In genomic region chr1:192538407-192539311, GRCh38 we compare ENCODE assay signal across 9 cellular contexts. TPM values are rescaled to one million over a fixed set of nuclear protein-coding genes. Genes with fewer than 3 reads are reported as not detected.
A peak's percentile ranks its signal among the peaks of the same experiment; 100 is the strongest.
DNase-seq lines count a peak whose midpoint lies in the region; ATAC-seq, FAIRE-seq and TF ChIP-seq lines count a peak whose summit lies in the region.
"Had no signal": no experiment of that assay in that cellular context is flagged by ENCODE, and none has a peak within 500 bp of the region (broad histone marks: within the 10 kb centered on the region; RNA-seq: fewer than 3 reads in every experiment).

No MANE protein-coding gene starts in this region.

- peak; percentile 94 for FAIRE-seq in GM12892 (lab: Jason Lieb, UNC)

- no peak for DNase-seq in GM12892 (ENCODE audit: insufficient read length)
- no peak for DNase-seq in prostate gland (ENCODE audit: low spot score)
- no peak for DNase-seq in NCI-H1092 treated with DMSO at 0.1 percent for 48 hours (lab: John Stamatoyannopoulos, UW)
- no peak for DNase-seq in activated CD8-positive, alpha-beta memory T cell treated with anti-CD3 and anti-CD28 coated beads, Interleukin-2, amount 50 U/mL, for 4 hours
- no peak for DNase-seq in effector CD8-positive, alpha-beta T cell (lab: John Stamatoyannopoulos, UW)

- no peaks in the 10 kb centered on the region for H3K27me3 ChIP-seq in prostate gland (replicated peaks; ENCODE audit: insufficient read depth)

- H3K36me3 ChIP-seq in prostate gland, result no peaks in the 10 kb centered on the region

- peak overlapping the region; percentile 14 to 45 (median 36) for H3K4me3 Mint-ChIP-seq in IgD-negative memory B cell

- no peak for TF ChIP-seq POLR2A in GM12892 (IDR thresholded peaks at IDR 0.05; ENCODE audit: low read depth, low read length)
- TF ChIP-seq POLR2A in prostate gland (IDR thresholded peaks at IDR 0.05), result no peak

- TF ChIP-seq CTCF in prostate gland (IDR thresholded peaks at IDR 0.05), result no peak

- peak overlapping the region; percentile 74 to 89 (median 89) for H3K27ac Mint-ChIP-seq in IgD-negative memory B cell

- peaks cover 0 to 2% (median 0%) of the 10 kb centered on the region in 3 donors for H3K9me3 Mint-ChIP-seq in IgD-negative memory B cell

- no peaks in the 10 kb centered on the region for H3K36me3 Mint-ChIP-seq in IgD-negative memory B cell

- no peaks in the 10 kb centered on the region for H3K4me1 ChIP-seq in prostate gland (replicated peaks)

- WGBS in prostate gland, result 50% methylated on average over 3 of the region's 3 CpGs

- peak overlapping the region; percentile 23 for H3K27ac ChIP-seq in cingulate gyrus (ENCODE audit: low read depth, low read length)
- H3K27ac ChIP-seq in prostate gland, result peak overlapping the region; percentile 54 to 66

- no peak overlapping the region for H3K4me3 ChIP-seq in prostate gland

- peak; percentile 90 for ATAC-seq in GM21576 (IDR thresholded peaks at IDR 0.05; ENCODE audit: unreplicated experiment)

- intact Hi-C loops in prostate gland (cut with DNase I), result loop anchor here (5.0 kb wide), 1 partner anchor 34 kb away; no protein-coding TSS in a partner anchor

- peaks cover 13 to 21% (median 13%) of the 10 kb centered on the region in 3 donors for H3K4me1 Mint-ChIP-seq in IgD-negative memory B cell

- no peaks in the 10 kb centered on the region for H3K9me3 ChIP-seq in prostate gland

- H3K27me3 Mint-ChIP-seq in IgD-negative memory B cell, result no peaks in the 10 kb centered on the region

RNA-seq across cellular contexts. Expression of gene RGS1, which starts 36.9 kb away (rescaled TPM):
- polyA plus RNA-seq in GM12892 (2012; ENCODE audit: missing spikeins), result 434 TPM
- 119 TPM for polyA plus RNA-seq in IgD-negative memory B cell
- total RNA-seq in prostate gland, result 10 to 100 TPM; 43.0 to 57.3 TPM
- total RNA-seq: renal cortical epithelial cell had no signal
